Comparison of ENCODE assay signal across 8 cellular contexts in the genomic region with DNA sequence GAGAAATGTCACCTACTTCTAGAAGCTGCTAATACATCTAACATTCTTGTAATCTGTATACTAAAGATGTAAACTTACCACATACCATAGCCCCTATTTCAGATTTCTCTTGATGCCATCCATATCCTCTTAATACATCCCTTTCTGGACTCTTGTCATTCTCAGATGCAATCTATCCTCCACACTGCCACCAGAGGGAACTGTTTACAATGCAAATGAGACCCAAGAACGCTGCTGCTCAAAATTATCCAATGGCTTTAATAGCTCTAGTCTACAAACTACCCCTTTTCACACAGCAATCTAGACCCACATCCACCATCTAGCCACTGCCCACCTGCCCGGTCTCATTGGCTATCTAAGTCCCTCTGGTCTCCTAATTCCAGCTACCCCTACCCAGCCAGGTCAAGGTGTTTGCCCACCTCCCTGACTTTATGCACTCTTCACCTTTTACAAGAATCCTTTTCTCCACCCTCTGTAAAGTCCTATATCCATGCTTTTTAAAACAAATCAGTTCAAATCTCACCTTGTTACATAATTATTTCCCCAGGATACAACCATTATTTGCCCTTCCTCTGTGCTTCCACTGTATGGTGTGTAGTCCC. TPM values are rescaled to one million over a fixed set of nuclear protein-coding genes. Genes with fewer than 3 reads are reported as not detected.
DNase-seq lines count a peak whose midpoint lies in the region; ATAC-seq, FAIRE-seq and TF ChIP-seq lines count a peak whose summit lies in the region.

No MANE protein-coding gene starts in this region.

- DNase-seq in CD14-positive monocyte (ENCODE audit: low spot score) (no peak), GM12892 (ENCODE audit: insufficient read length) (no peak), NCI-H1694 (lab: John Stamatoyannopoulos, UW) (peak; percentile 52), upper lobe of right lung (no peak)

- TF ChIP-seq CTCF in CD14-positive monocyte (IDR thresholded peaks at IDR 0.05): peak; percentile 33
- TF ChIP-seq CTCF in upper lobe of right lung (IDR thresholded peaks at IDR 0.05): peak; percentile 51

- H3K4me3 Mint-ChIP-seq in CD14-positive monocyte: no peak overlapping the region
- no peak overlapping the region for H3K4me3 Mint-ChIP-seq in activated T-helper 17 cell treated with anti-CD3 and anti-CD28 coated beads, Interleukin-2, amount 50 U/mL, for 72 hours

- H3K4me1 ChIP-seq in upper lobe of right lung: no peaks in the 10 kb centered on the region

- H3K4me3 ChIP-seq in upper lobe of right lung: no peak overlapping the region

- H3K36me3 Mint-ChIP-seq in CD14-positive monocyte: no peaks in the 10 kb centered on the region
- H3K36me3 Mint-ChIP-seq in activated T-helper 17 cell treated with anti-CD3 and anti-CD28 coated beads, Interleukin-2, amount 50 U/mL, for 72 hours (ENCODE audit: low read depth): no peaks in the 10 kb centered on the region

- peaks cover 4 to 22% (median 12%) of the 10 kb centered on the region in 3 donors for H3K27me3 Mint-ChIP-seq in CD14-positive monocyte (ENCODE audit: low read depth in 3 of 3)
- peaks cover 26% of the 10 kb centered on the region for H3K27me3 Mint-ChIP-seq in activated T-helper 17 cell treated with anti-CD3 and anti-CD28 coated beads, Interleukin-2, amount 50 U/mL, for 72 hours

- H3K27ac ChIP-seq in upper lobe of right lung: no peak overlapping the region

- intact Hi-C loops in CD14-positive monocyte (cut with micrococcal nuclease): no loop called here
- intact Hi-C loops in upper lobe of right lung (cut with DNase I): no loop called here

- peak; percentile 97 for FAIRE-seq in GM12892 (lab: Jason Lieb, UNC)
- FAIRE-seq in islet of Langerhans (lab: Jason Lieb, UNC): peak; percentile 98

- H3K9me3 ChIP-seq in upper lobe of right lung: no peaks in the 10 kb centered on the region

- no peaks in the 10 kb centered on the region for H3K36me3 ChIP-seq in upper lobe of right lung

- ATAC-seq in HG02798 (IDR thresholded peaks at IDR 0.05; ENCODE audit: poor library complexity, unreplicated experiment) (peak; percentile 33), upper lobe of right lung (peak; percentile 79), HG03039 (IDR thresholded peaks at IDR 0.05; ENCODE audit: unreplicated experiment) (no peak)
- ATAC-seq in activated T-helper 17 cell treated with anti-CD3 and anti-CD28 coated beads, Interleukin-2, amount 50 U/mL, for 72 hours (replicated peaks): peak; percentile 15

- TF ChIP-seq POLR2A in GM12892 (IDR thresholded peaks at IDR 0.05; ENCODE audit: low read depth, low read length): no peak

- H3K4me1 Mint-ChIP-seq in CD14-positive monocyte: peaks cover 4% of the 10 kb centered on the region
- H3K4me1 Mint-ChIP-seq in activated T-helper 17 cell treated with anti-CD3 and anti-CD28 coated beads, Interleukin-2, amount 50 U/mL, for 72 hours: no peaks in the 10 kb centered on the region

- H3K9me3 Mint-ChIP-seq in CD14-positive monocyte: peaks cover 0 to 2% (median 0%) of the 10 kb centered on the region in 7 donors
- no peaks in the 10 kb centered on the region for H3K9me3 Mint-ChIP-seq in activated T-helper 17 cell treated with anti-CD3 and anti-CD28 coated beads, Interleukin-2, amount 50 U/mL, for 72 hours

- no peak overlapping the region for H3K27ac Mint-ChIP-seq in CD14-positive monocyte
- H3K27ac Mint-ChIP-seq in activated T-helper 17 cell treated with anti-CD3 and anti-CD28 coated beads, Interleukin-2, amount 50 U/mL, for 72 hours: no peak overlapping the region

- H3K27me3 ChIP-seq in upper lobe of right lung: peaks cover 8% of the 10 kb centered on the region

RNA-seq across cellular contexts. Expression of gene FAXC, which starts 14.8 kb away (rescaled TPM):
- not detected for polyA plus RNA-seq in CD14-positive monocyte
- not detected for polyA plus RNA-seq in GM12892 (2012; ENCODE audit: missing spikeins)
- under 1 TPM in 1 of 2 donors, not detected in 1; 0.65 TPM for total RNA-seq in activated T-helper 17 cell treated with anti-CD3 and anti-CD28 coated beads, Interleukin-2, amount 50 U/mL, for 72 hours
- 5.4 TPM for total RNA-seq in upper lobe of right lung

RNA-seq across cellular contexts. Expression of gene COQ3, which starts 59.4 kb away (rescaled TPM):
- 1 to 10 TPM; 1.6 to 2.3 TPM for polyA plus RNA-seq in CD14-positive monocyte
- 17.9 TPM for polyA plus RNA-seq in GM12892 (2012; ENCODE audit: missing spikeins)
- 1 to 10 TPM; 3.0 to 6.9 TPM for total RNA-seq in activated T-helper 17 cell treated with anti-CD3 and anti-CD28 coated beads, Interleukin-2, amount 50 U/mL, for 72 hours
- total RNA-seq in upper lobe of right lung: 3.9 TPM
